ENCODE assay signal across 8 cellular contexts in the genomic region with DNA sequence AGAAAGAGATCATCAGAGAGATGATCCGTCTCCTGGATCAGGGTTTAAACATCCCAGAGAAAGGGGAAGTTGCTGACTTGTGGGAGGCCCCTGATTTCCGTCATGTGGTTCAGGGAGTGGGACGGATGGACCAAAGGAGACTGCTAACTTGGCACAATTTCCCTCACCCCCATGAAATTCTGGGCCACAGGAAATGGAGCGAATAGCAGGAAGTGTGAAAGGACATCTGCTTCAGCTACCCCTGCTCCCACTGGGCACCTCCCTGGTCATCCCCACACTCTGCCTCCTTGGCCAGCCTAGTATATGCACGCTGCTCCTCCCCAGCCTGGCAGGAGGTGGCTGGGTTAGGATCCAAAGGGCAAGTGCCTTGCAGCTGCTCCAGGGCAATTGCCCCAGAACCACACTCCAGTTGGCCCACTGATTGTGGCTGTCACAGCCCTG. TPM values are rescaled to one million over a fixed set of nuclear protein-coding genes. Genes with fewer than 3 reads are reported as not detected.
DNase-seq lines count a peak whose midpoint lies in the region; ATAC-seq and TF ChIP-seq lines count a peak whose summit lies in the region.

No MANE protein-coding gene starts in this region.

- peaks cover 0 to 2% (median 0%) of the 10 kb centered on the region in 3 donors for H3K9me3 Mint-ChIP-seq in IgD-negative memory B cell

- H4K8ac ChIP-seq in mesenchymal stem cell (ENCODE audit: low read length), result no peak overlapping the region

- peak; percentile 26 to 76 for DNase-seq in ascending aorta (ENCODE audit: low spot score in 2 of 2)
- DNase-seq in middle frontal gyrus (ENCODE audit: extremely low spot score, low spot score), result peak; percentile 20
- no peak for DNase-seq in DMS153 treated with DMSO at 0.1 percent for 48 hours (lab: John Stamatoyannopoulos, UW; ENCODE audit: unreplicated experiment)
- DNase-seq in mesenchymal stem cell, result no peak
- DNase-seq in AG08396 (ENCODE audit: low spot score), result no peak

- H3K27me3 ChIP-seq in ACC112 (ENCODE audit: insufficient read depth, low read length) (no peaks in the 10 kb centered on the region), ascending aorta (no peaks in the 10 kb centered on the region), mesenchymal stem cell (ENCODE audit: control insufficient read depth in 1 of 2, insufficient read depth in 1 of 2, low read length in 2 of 2) (no peaks in the 10 kb centered on the region)

- no peak overlapping the region for H3K27ac ChIP-seq in ACC112 (ENCODE audit: low read depth, low read length)
- H3K27ac ChIP-seq in ascending aorta, result peak overlapping the region in 1 of 2 donors; percentile 12
- H3K27ac ChIP-seq in mesenchymal stem cell (ENCODE audit: low read length, poor library complexity, severe bottlenecking), result no peak overlapping the region

- no peaks in the 10 kb centered on the region for H3K79me2 ChIP-seq in ACC112 (ENCODE audit: control insufficient read depth, insufficient read depth, low read length, unreplicated experiment)

- H2BK12ac ChIP-seq in mesenchymal stem cell (ENCODE audit: low read length in 2 of 2), result no peak overlapping the region

- no peak overlapping the region for H3K23ac ChIP-seq in mesenchymal stem cell (ENCODE audit: low read length in 2 of 2)

- no peak for ATAC-seq in HG03571 (IDR thresholded peaks at IDR 0.05; ENCODE audit: unreplicated experiment)

- peaks cover 1% of the 10 kb centered on the region for H3K36me3 Mint-ChIP-seq in IgD-negative memory B cell

- H2AFZ ChIP-seq in ACC112 (ENCODE audit: low read length, unreplicated experiment) (no peak overlapping the region), mesenchymal stem cell (ENCODE audit: low read depth, low read length) (no peak overlapping the region)

- H2BK5ac ChIP-seq in mesenchymal stem cell (ENCODE audit: low read depth, low read length, poor library complexity, severe bottlenecking), result no peak overlapping the region

- H3K27ac Mint-ChIP-seq in IgD-negative memory B cell, result peak overlapping the region; percentile 36 to 95 (median 93)

- no peak overlapping the region for H2BK15ac ChIP-seq in mesenchymal stem cell (ENCODE audit: low read depth, poor library complexity, severe bottlenecking)

- no peak overlapping the region for H3K4ac ChIP-seq in mesenchymal stem cell (ENCODE audit: low read depth in 1 of 2, low read length in 2 of 2)

- no peak overlapping the region for H3K9ac ChIP-seq in mesenchymal stem cell (ENCODE audit: low read length)

- H3K9me3 ChIP-seq in ascending aorta (no peaks in the 10 kb centered on the region), mesenchymal stem cell (ENCODE audit: control insufficient read depth, low read length) (no peaks in the 10 kb centered on the region)

- peak overlapping the region in 1 of 2 experiments; percentile 2 for H3K14ac ChIP-seq in mesenchymal stem cell (ENCODE audit: low read length in 2 of 2)

- H3K36me3 ChIP-seq in ACC112 (ENCODE audit: insufficient read depth, low read length) (no peaks in the 10 kb centered on the region), ascending aorta (peaks cover 0 to 4% of the 10 kb centered on the region in 2 donors), mesenchymal stem cell (ENCODE audit: control insufficient read depth in 1 of 2, insufficient read depth in 2 of 2, low read depth in 1 of 2, low read length in 2 of 2) (peaks cover 0 to 13% of the 10 kb centered on the region in 2 experiments)

- peak overlapping the region; percentile 82 for H3K4me3 ChIP-seq in ACC112 (ENCODE audit: low read depth, low read length)
- H3K4me3 ChIP-seq in ascending aorta, result peak overlapping the region in 1 of 2 donors; percentile 77
- H3K4me3 ChIP-seq in mesenchymal stem cell (ENCODE audit: insufficient read depth in 1 of 2, low read depth in 1 of 2, low read length in 2 of 2), result peak overlapping the region in 1 of 2 experiments; percentile 76

- H3K4me2 ChIP-seq in mesenchymal stem cell (ENCODE audit: low read length, poor library complexity, severe bottlenecking), result no peak overlapping the region

- TF ChIP-seq CTCF in ascending aorta (IDR thresholded peaks at IDR 0.05), result no peak

- intact Hi-C loops in ascending aorta (cut with DNase I), result loop anchor here (5.0 kb wide), 1 partner anchor 176 kb away; no protein-coding TSS in a partner anchor

- H3K27me3 Mint-ChIP-seq in IgD-negative memory B cell, result no peaks in the 10 kb centered on the region

- no peak overlapping the region for H2BK120ac ChIP-seq in mesenchymal stem cell (ENCODE audit: low read depth, low read length)

- no peak overlapping the region for H3K18ac ChIP-seq in mesenchymal stem cell (ENCODE audit: low read depth in 1 of 2, low read length in 2 of 2)

- H2AK5ac ChIP-seq in mesenchymal stem cell (ENCODE audit: low read length, severe bottlenecking), result no peak overlapping the region

- H3K4me1 Mint-ChIP-seq in IgD-negative memory B cell, result peaks cover 19 to 35% (median 23%) of the 10 kb centered on the region in 3 donors

- H3K4me3 Mint-ChIP-seq in IgD-negative memory B cell, result peak overlapping the region; percentile 61 to 97 (median 90)

- H3K79me1 ChIP-seq in mesenchymal stem cell (replicated peaks; ENCODE audit: low read length, poor library complexity, severe bottlenecking), result peaks cover 9% of the 10 kb centered on the region

- 74% methylated on average over 5 of the region's 5 CpGs for WGBS in mesenchymal stem cell

- H3K4me1 ChIP-seq in ACC112 (ENCODE audit: control insufficient read depth, insufficient read depth, low read length, unreplicated experiment) (peaks cover 9% of the 10 kb centered on the region), ascending aorta (peaks cover 0 to 5% of the 10 kb centered on the region in 2 donors), mesenchymal stem cell (ENCODE audit: control insufficient read depth, insufficient read depth, low read depth, low read length) (peaks cover 17% of the 10 kb centered on the region)

- H4K91ac ChIP-seq in mesenchymal stem cell (ENCODE audit: low read length), result no peak overlapping the region

RNA-seq across cellular contexts. Expression of gene ARRB2, which starts 1.3 kb away (rescaled TPM):
- polyA plus RNA-seq in IgD-negative memory B cell, result 21.5 TPM
- total RNA-seq in ascending aorta, result 43.4 TPM
- 7.4 TPM for polyA plus RNA-seq in mesenchymal stem cell (2013, experiment 1 of 2)
- polyA plus RNA-seq in mesenchymal stem cell (2013, experiment 2 of 2), result 7.0 TPM

RNA-seq across cellular contexts. Expression of gene PELP1, which starts 7.8 kb away (rescaled TPM):
- polyA plus RNA-seq in IgD-negative memory B cell, result 12.7 TPM
- 22.8 TPM for total RNA-seq in ascending aorta
- polyA plus RNA-seq in mesenchymal stem cell (2013, experiment 1 of 2), result 16.4 TPM
- 16.6 TPM for polyA plus RNA-seq in mesenchymal stem cell (2013, experiment 2 of 2)

RNA-seq across cellular contexts. Expression of gene MED11, which starts 19.5 kb away (rescaled TPM):
- polyA plus RNA-seq in IgD-negative memory B cell, result 48.1 TPM
- 10.9 TPM for total RNA-seq in ascending aorta
- 21.2 TPM for polyA plus RNA-seq in mesenchymal stem cell (2013, experiment 1 of 2)
- 19.9 TPM for polyA plus RNA-seq in mesenchymal stem cell (2013, experiment 2 of 2)

RNA-seq across cellular contexts. Expression of gene ZMYND15, which starts 27.9 kb away (rescaled TPM):
- polyA plus RNA-seq in IgD-negative memory B cell, result not detected
- total RNA-seq in ascending aorta, result not detected
- 0.04 TPM for polyA plus RNA-seq in mesenchymal stem cell (2013, experiment 1 of 2)
- polyA plus RNA-seq in mesenchymal stem cell (2013, experiment 2 of 2), result 0.07 TPM

RNA-seq across cellular contexts. Expression of gene CXCL16, which starts 28.0 kb away (rescaled TPM):
- polyA plus RNA-seq in IgD-negative memory B cell, result 17.7 TPM
- total RNA-seq in ascending aorta, result 12.5 TPM
- polyA plus RNA-seq in mesenchymal stem cell (2013, experiment 1 of 2), result 1.4 TPM
- 1.4 TPM for polyA plus RNA-seq in mesenchymal stem cell (2013, experiment 2 of 2)

Comparison
In these comparisons a context has a peak if more than half of its experiments do, and no peak if none do; other contexts are left out.
1. DNase-seq: peak in ascending aorta (2 of 2) and middle frontal gyrus (single experiment); none in DMS153 treated with DMSO at 0.1 percent for 48 hours (single experiment), mesenchymal stem cell (single experiment) and AG08396 (single experiment).